27 cellular contexts compared by ENCODE assay signal in the genomic region with DNA sequence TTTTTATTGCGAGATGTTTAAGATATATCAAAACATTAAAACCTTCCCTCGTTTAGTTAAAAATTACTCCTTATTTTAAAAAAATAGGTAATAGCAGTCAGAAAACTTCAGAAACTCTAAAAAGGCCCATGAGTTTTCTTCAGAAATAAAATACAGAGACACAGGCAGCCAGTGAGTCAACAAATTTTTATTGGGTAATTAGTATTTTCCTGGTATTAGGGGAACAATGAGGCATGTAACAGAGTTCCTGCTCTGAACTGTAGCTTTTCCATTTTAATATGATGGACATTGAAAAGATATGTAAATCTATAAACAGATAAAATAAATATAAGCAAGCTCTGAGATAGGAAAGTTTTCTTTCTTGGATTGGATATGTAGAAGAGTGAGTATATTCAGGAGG. TPM values are rescaled to one million over a fixed set of nuclear protein-coding genes. Genes with fewer than 3 reads are reported as not detected.
DNase-seq lines count a peak whose midpoint lies in the region; ATAC-seq, FAIRE-seq and TF ChIP-seq lines count a peak whose summit lies in the region.
"Had no signal": no experiment of that assay in that cellular context is flagged by ENCODE, and none has a peak within 500 bp of the region (broad histone marks: within the 10 kb centered on the region; RNA-seq: fewer than 3 reads in every experiment).

No MANE protein-coding gene starts in this region.

- peak overlapping the region; percentile 84 for H2BK120ac ChIP-seq in IMR-90 (ENCODE audit: low read depth, low read length)

- no peaks in the 10 kb centered on the region for H3K27me3 ChIP-seq in IMR-90 (ENCODE audit: control insufficient read depth, insufficient read depth, low read length)
- peaks cover 3% of the 10 kb centered on the region; the same call in 1 of the 2 replicates for H3K27me3 ChIP-seq in BE2C
- no peaks in the 10 kb centered on the region for H3K27me3 ChIP-seq in colonic mucosa

- H3K18ac ChIP-seq in IMR-90 (ENCODE audit: low read depth, low read length) = peak overlapping the region; percentile 91; the same call in 1 of the 2 replicates

- H3K9me3 ChIP-seq in A549 (peaks cover 4% of the 10 kb centered on the region; the same call in 1 of the 3 replicates), IMR-90 (ENCODE audit: control insufficient read depth, insufficient read depth, low read length) (no peaks in the 10 kb centered on the region), BE2C (no peaks in the 10 kb centered on the region), colonic mucosa (no peaks in the 10 kb centered on the region)
- H3K9me3 ChIP-seq: left ventricle myocardium inferior, transverse colon had no signal

- H3K27ac Mint-ChIP-seq in mesothelial cell of epicardium = peak overlapping the region; percentile 59
- H3K27ac Mint-ChIP-seq in T-helper 2 cell treated with Interferon-gamma antibody and Interleukin-4, amounts not matched to agents 5 μg/mL and 100 μg/mL, for 36 hours = no peak overlapping the region
- H3K27ac Mint-ChIP-seq: activated T-helper 1 cell treated with anti-CD3 and anti-CD28 coated beads, Interleukin-12 subunit alpha, Interleukin-12 subunit beta, Interleukin-2, Interleukin-4 antibody, amounts not matched to agents 30 ng/mL and 10 ng/mL and 1 ng/mL, durations not matched to agents 14 hours and 24 hours and 36 hours; CD8-positive, alpha-beta T cell; endodermal cell; stimulated activated memory B cell treated with anti-CD40 and anti-IgM and Interleukin-4, amounts not matched to agents 10 μg/mL and 1 μg/mL and 100 μg/mL, for 72 hours; T-helper 1 cell treated with Interleukin-12 subunit alpha and Interleukin-12 subunit beta and Interleukin-4 antibody, amounts not matched to agents 30 μg/mL and 1 μg/mL, for 36 hours; WTC11 had no signal

- peaks cover 38% of the 10 kb centered on the region for H3K4me1 ChIP-seq in A549
- peaks cover 4% of the 10 kb centered on the region for H3K4me1 ChIP-seq in IMR-90 (ENCODE audit: control insufficient read depth, insufficient read depth, low read length)
- H3K4me1 ChIP-seq in BE2C = no peaks in the 10 kb centered on the region
- H3K4me1 ChIP-seq in colonic mucosa = no peaks in the 10 kb centered on the region
- H3K4me1 ChIP-seq: left ventricle myocardium inferior, transverse colon had no signal

- peak overlapping the region; percentile 63 for H2BK5ac ChIP-seq in IMR-90 (ENCODE audit: low read depth, low read length, poor library complexity, severe bottlenecking)

- H2BK20ac ChIP-seq in IMR-90 (ENCODE audit: low read depth, low read length) = peak overlapping the region; percentile 67; the same call in 1 of the 2 replicates

- H3K4ac ChIP-seq in IMR-90 (ENCODE audit: low read depth, low read length) = peak overlapping the region; percentile 55; the same call in 1 of the 2 replicates

- 75% methylated on average over 2 of the region's 2 CpGs for WGBS in A549 (ENCODE audit: missing lambda C conversion rate)
- WGBS in IMR-90 (ENCODE audit: extremely low coverage in 2 of 2, insufficient read length in 1 of 2), 2 experiments = no CpG with 5 or more reads among the region's 2 CpGs

- TF ChIP-seq CTCF in A549 (IDR thresholded peaks at IDR 0.05) (no peak), IMR-90 (conservative IDR thresholded peaks at IDR 0.05; ENCODE audit: low read depth, low read length) (no peak), mesothelial cell of epicardium (IDR thresholded peaks at IDR 0.05; ENCODE audit: unreplicated experiment) (no peak), BE2C (IDR thresholded peaks at IDR 0.05; ENCODE audit: low read depth, low read length) (no peak), colonic mucosa (IDR thresholded peaks at IDR 0.05) (no peak)

- peak in 1 of 2 experiments; percentile 36; a peak in 2 of 6 replicates for ATAC-seq in A549
- peak; percentile 22 for ATAC-seq in IMR-90 (ENCODE audit: low read depth)
- ATAC-seq in HG02798 (IDR thresholded peaks at IDR 0.05; ENCODE audit: poor library complexity, unreplicated experiment) = no peak
- ATAC-seq: CD8-positive, alpha-beta T cell; Right ventricle myocardium inferior; stimulated activated memory B cell treated with anti-CD40 and anti-IgM and Interleukin-4, amounts not matched to agents 10 μg/mL and 1 μg/mL and 100 μg/mL, for 72 hours; WTC11 had no signal

- H3K4me2 ChIP-seq in A549 (peak overlapping the region; percentile 46), IMR-90 (ENCODE audit: low read depth, low read length) (no peak overlapping the region; the same call in 1 of the 2 replicates)

- no peak for TF ChIP-seq EP300 in A549 (IDR thresholded peaks at IDR 0.05)

- H2AK9ac ChIP-seq in IMR-90 (replicated peaks; ENCODE audit: low read depth, low read length, poor library complexity) = no peak overlapping the region

- in situ Hi-C loops in IMR-90 (cut with MboI; ENCODE audit: low sequenced_read_pairs) = no loop called here

- H3K27ac ChIP-seq in A549 (peak overlapping the region; percentile 47 to 75), IMR-90 (ENCODE audit: insufficient read depth, low read length) (no peak overlapping the region), colonic mucosa (no peak overlapping the region)
- H3K27ac ChIP-seq: left ventricle myocardium inferior, transverse colon had no signal

- CTCF ChIA-PET in A549 (lab: Yijun Ruan, JAX) (no interaction called here), IMR-90 (lab: Yijun Ruan, JAX) (interaction anchor here (0.6 to 0.7 kb wide), 2 partner anchors 147 to 631 kb away, joined by 3 to 4 read pairs; no protein-coding TSS in a partner anchor)

- H2AK5ac ChIP-seq in IMR-90 (ENCODE audit: low read depth, low read length) = no peak overlapping the region

- H3K36me3 ChIP-seq in IMR-90 (ENCODE audit: control insufficient read depth, insufficient read depth, low read length) = no peaks in the 10 kb centered on the region
- no peaks in the 10 kb centered on the region for H3K36me3 ChIP-seq in BE2C
- H3K36me3 ChIP-seq in colonic mucosa = no peaks in the 10 kb centered on the region
- H3K36me3 ChIP-seq: left ventricle myocardium inferior, transverse colon had no signal

- H4K20me1 ChIP-seq in IMR-90 (ENCODE audit: insufficient read depth, low read length) = no peaks in the 10 kb centered on the region

- dilution Hi-C loops in IMR-90 (cut with HindIII; ENCODE audit: low sequenced_read_pairs, unreplicated experiment) = no loop called here

- H4K8ac ChIP-seq in IMR-90 (ENCODE audit: low read depth in 2 of 2, low read length in 2 of 2) = peak overlapping the region; percentile 44 to 59; a peak in 3 of 4 replicates

- no peak for TF ChIP-seq POLR2A in A549 (IDR thresholded peaks at IDR 0.05; ENCODE audit: low read length)
- TF ChIP-seq POLR2A in IMR-90 (IDR thresholded peaks at IDR 0.05; ENCODE audit: low read depth, low read length) = no peak

- no peak overlapping the region for H4K5ac ChIP-seq in IMR-90 (ENCODE audit: low read depth, low read length)

- H3K4me1 Mint-ChIP-seq in mesothelial cell of epicardium = peaks cover 17% of the 10 kb centered on the region
- H3K4me1 Mint-ChIP-seq in T-helper 2 cell treated with Interferon-gamma antibody and Interleukin-4, amounts not matched to agents 5 μg/mL and 100 μg/mL, for 36 hours (ENCODE audit: low read depth) = peaks cover 5% of the 10 kb centered on the region
- H3K4me1 Mint-ChIP-seq: central memory CD8-positive, alpha-beta T cell; endodermal cell had no signal

- peaks cover 6% of the 10 kb centered on the region for H3K27me3 Mint-ChIP-seq in mesothelial cell of epicardium (ENCODE audit: low read depth)
- peaks cover 57% of the 10 kb centered on the region for H3K27me3 Mint-ChIP-seq in T-helper 2 cell treated with Interferon-gamma antibody and Interleukin-4, amounts not matched to agents 5 μg/mL and 100 μg/mL, for 36 hours (ENCODE audit: low read depth)

- H2BK15ac ChIP-seq in IMR-90 (ENCODE audit: low read depth, low read length) = no peak overlapping the region

- no peak for DNase-seq in A549 (ENCODE audit: low read depth in 1 of 2, low spot score in 1 of 2)
- DNase-seq in IMR-90 = no peak
- DNase-seq in dermis blood vessel endothelial cell = peak; percentile 42
- no peak for DNase-seq in mesothelial cell of epicardium (ENCODE audit: low spot score in 2 of 2, unreplicated experiment in 2 of 2)
- DNase-seq in BE2C = no peak
- DNase-seq in T-helper 2 cell treated with Interferon-gamma antibody and Interleukin-4, amounts not matched to agents 5 μg/mL and 100 μg/mL, for 36 hours (ENCODE audit: low spot score) = no peak
- no peak for DNase-seq in colonic mucosa
- DNase-seq: activated CD8-positive, alpha-beta memory T cell treated with anti-CD3 and anti-CD28 coated beads for 24 hours; CD8-positive, alpha-beta T cell; DMS79 treated with DMSO at 0.1 percent for 48 hours; endodermal cell; left ventricle myocardium inferior; MM.1S; NCI-H187; NCI-H446 treated with DMSO at 0.1 percent for 48 hours; posterior cingulate gyrus; stimulated activated CD4-positive, alpha-beta T cell treated with anti-CD3 and anti-CD28 coated beads, Interleukin-12 subunit alpha, Interleukin-12 subunit beta, amount 100 ng/mL, for 4 hours; transverse colon had no signal

- peak overlapping the region; percentile 61; the same call in 1 of the 2 replicates for H3K23ac ChIP-seq in IMR-90 (ENCODE audit: low read depth, low read length)

- TF ChIP-seq RAD21 in A549 (conservative IDR thresholded peaks at IDR 0.05 in 1 of 2, IDR thresholded peaks at IDR 0.05 in 1 of 2) = no peak
- TF ChIP-seq RAD21 in IMR-90 (IDR thresholded peaks at IDR 0.05; ENCODE audit: low read length) = no peak

- FAIRE-seq in A549 (lab: Jason Lieb, UNC) = no peak
- FAIRE-seq: A204.1, GM19239 had no signal

- H3K9ac ChIP-seq in IMR-90 (ENCODE audit: low read depth, low read length) = no peak overlapping the region
- H3K9ac ChIP-seq in colonic mucosa (ENCODE audit: low read depth in 2 of 2, low read length in 2 of 2) = no peak overlapping the region

- H3K56ac ChIP-seq in IMR-90 (ENCODE audit: extremely low read depth, insufficient read depth, low read length) = peak overlapping the region; percentile 64; the same call in 1 of the 2 replicates

- no peaks in the 10 kb centered on the region for H3K36me3 Mint-ChIP-seq in mesothelial cell of epicardium
- no peaks in the 10 kb centered on the region for H3K36me3 Mint-ChIP-seq in T-helper 2 cell treated with Interferon-gamma antibody and Interleukin-4, amounts not matched to agents 5 μg/mL and 100 μg/mL, for 36 hours (ENCODE audit: low read depth)
- H3K36me3 Mint-ChIP-seq: CD8-positive, alpha-beta T cell; stimulated activated memory B cell treated with anti-CD40 and anti-IgM and Interleukin-4, amounts not matched to agents 10 μg/mL and 1 μg/mL and 100 μg/mL, for 72 hours had no signal

- no peaks in the 10 kb centered on the region for H3K79me1 ChIP-seq in IMR-90 (ENCODE audit: low read depth in 1 of 2, low read length in 2 of 2)

- H3K9me3 Mint-ChIP-seq in mesothelial cell of epicardium = peaks cover 22% of the 10 kb centered on the region
- no peaks in the 10 kb centered on the region for H3K9me3 Mint-ChIP-seq in T-helper 2 cell treated with Interferon-gamma antibody and Interleukin-4, amounts not matched to agents 5 μg/mL and 100 μg/mL, for 36 hours
- H3K9me3 Mint-ChIP-seq: activated T-helper 1 cell treated with anti-CD3 and anti-CD28 coated beads, Interleukin-12 subunit alpha, Interleukin-12 subunit beta, Interleukin-2, Interleukin-4 antibody, amounts not matched to agents 30 ng/mL and 10 ng/mL and 1 ng/mL, durations not matched to agents 14 hours and 24 hours and 36 hours; CD8-positive, alpha-beta T cell; central memory CD8-positive, alpha-beta T cell; endodermal cell; T-helper 1 cell treated with Interleukin-12 subunit alpha and Interleukin-12 subunit beta and Interleukin-4 antibody, amounts not matched to agents 30 μg/mL and 1 μg/mL, for 36 hours had no signal

- no peak overlapping the region; the same call in 1 of the 2 replicates for H3K14ac ChIP-seq in IMR-90 (replicated peaks; ENCODE audit: low read depth, low read length)

- no peak overlapping the region for H2AFZ ChIP-seq in IMR-90 (replicated peaks; ENCODE audit: low read length, poor library complexity)

- no TSS peak for BruUV-seq in IMR-90 (replicated peaks; lab: Mats Ljungman, UMichigan)

- no peak overlapping the region for H3K4me3 Mint-ChIP-seq in mesothelial cell of epicardium
- no peak overlapping the region for H3K4me3 Mint-ChIP-seq in T-helper 2 cell treated with Interferon-gamma antibody and Interleukin-4, amounts not matched to agents 5 μg/mL and 100 μg/mL, for 36 hours
- H3K4me3 Mint-ChIP-seq: activated T-helper 1 cell treated with anti-CD3 and anti-CD28 coated beads, Interleukin-12 subunit alpha, Interleukin-12 subunit beta, Interleukin-2, Interleukin-4 antibody, amounts not matched to agents 30 ng/mL and 10 ng/mL and 1 ng/mL, durations not matched to agents 14 hours and 24 hours and 36 hours; CD8-positive, alpha-beta T cell; central memory CD8-positive, alpha-beta T cell; endodermal cell; stimulated activated memory B cell treated with anti-CD40 and anti-IgM and Interleukin-4, amounts not matched to agents 10 μg/mL and 1 μg/mL and 100 μg/mL, for 72 hours; T-helper 1 cell treated with Interleukin-12 subunit alpha and Interleukin-12 subunit beta and Interleukin-4 antibody, amounts not matched to agents 30 μg/mL and 1 μg/mL, for 36 hours; WTC11 had no signal

- intact Hi-C loops in IMR-90 (cut with micrococcal nuclease) (no loop called here), colonic mucosa (cut with DNase I) (no loop called here)

- H3K9me1 ChIP-seq in IMR-90 (ENCODE audit: insufficient read depth, low read length) = no peaks in the 10 kb centered on the region

- POLR2A ChIA-PET in A549 (lab: Yijun Ruan, JAX) = no interaction called here
- POLR2A ChIA-PET in IMR-90 (lab: Charles Lee; ENCODE audit: unreplicated experiment) = no interaction called here

- 0 out of 2 replicates have a peak overlapping the region, but pooled peaks have one; percentile 29 for H4K91ac ChIP-seq in IMR-90 (ENCODE audit: insufficient read depth, low read depth, low read length)

- no peak overlapping the region for H3K4me3 ChIP-seq in A549
- H3K4me3 ChIP-seq in IMR-90 (ENCODE audit: insufficient read depth, low read depth, low read length) = no peak overlapping the region
- no peak overlapping the region for H3K4me3 ChIP-seq in BE2C (ENCODE audit: low read depth, low read length)
- no peak overlapping the region for H3K4me3 ChIP-seq in colonic mucosa
- H3K4me3 ChIP-seq: left ventricle myocardium inferior, transverse colon had no signal

RNA-seq across cellular contexts. Expression of a gene that starts 0.4 kb away (rescaled TPM):
- polyA plus RNA-seq in A549 (2011; rRNA removed) = not detected in 2 replicates
- not detected in 2 replicates for polyA plus RNA-seq in A549 (2012; cell fraction: cytosol; rRNA removed)
- not detected in 2 replicates for polyA plus RNA-seq in A549 (2012; cell fraction: nucleus; rRNA removed)
- not detected in 3 replicates for polyA plus RNA-seq in A549 (2017; fragmentation: RNase III; extraction: RNeasy Plus Mini Kit Qiagen cat#74134 plus additional on column Dnase treatment)
- not detected in 2 replicates for polyA minus RNA-seq in A549 (2011; rRNA and poly(A)+ RNA removed)
- total RNA-seq in IMR-90 (2012; rRNA removed) = not detected in 2 replicates
- polyA plus RNA-seq in IMR-90 (2012; rRNA removed) = not detected in 2 replicates
- polyA plus RNA-seq in IMR-90 (2012; cell fraction: cytosol; rRNA removed) = not detected in 2 replicates
- polyA plus RNA-seq in IMR-90 (2012; cell fraction: nucleus; rRNA removed; ENCODE audit: low replicate concordance) = not detected in 2 replicates
- total RNA-seq in dermis blood vessel endothelial cell = under 0.01 TPM in 1 of 2 replicates, not detected in the other
- not detected in 3 replicates for total RNA-seq in mesothelial cell of epicardium
- polyA plus RNA-seq in BE2C (2012; ENCODE audit: insufficient read depth, insufficient read length, low read depth) = 0.23 TPM
- not detected for total RNA-seq in colonic mucosa
- total RNA-seq: activated T-helper 1 cell treated with anti-CD3 and anti-CD28 coated beads, Interleukin-12 subunit alpha, Interleukin-12 subunit beta, Interleukin-2, Interleukin-4 antibody, amounts not matched to agents 30 ng/mL and 10 ng/mL and 1 ng/mL, durations not matched to agents 14 hours and 24 hours and 36 hours; CD8-positive, alpha-beta T cell; endodermal cell; left ventricle myocardium inferior; Right ventricle myocardium inferior; transverse colon; WTC11 had no signal

RNA-seq across cellular contexts. Expression of a gene that starts 33.0 kb away (rescaled TPM):
- 0.27 and 0.44 TPM in 2 replicates for polyA plus RNA-seq in A549 (2011; rRNA removed)
- 0.21 TPM in 1 of 2 replicates, not detected in the other for polyA plus RNA-seq in A549 (2012; cell fraction: cytosol; rRNA removed)
- polyA plus RNA-seq in A549 (2012; cell fraction: nucleus; rRNA removed) = 0.25 and 0.51 TPM in 2 replicates
- polyA plus RNA-seq in A549 (2017; fragmentation: RNase III; extraction: RNeasy Plus Mini Kit Qiagen cat#74134 plus additional on column Dnase treatment) = 0.17 TPM in 1 of 3 replicates, not detected in the others
- polyA minus RNA-seq in A549 (2011; rRNA and poly(A)+ RNA removed) = not detected in 2 replicates
- 0.28 TPM in 1 of 2 replicates, not detected in the other for total RNA-seq in IMR-90 (2012; rRNA removed)
- 0.29 and 0.44 TPM in 2 replicates for polyA plus RNA-seq in IMR-90 (2012; rRNA removed)
- polyA plus RNA-seq in IMR-90 (2012; cell fraction: cytosol; rRNA removed) = not detected in 2 replicates
- 0.67 and 3.9 TPM in 2 replicates for polyA plus RNA-seq in IMR-90 (2012; cell fraction: nucleus; rRNA removed; ENCODE audit: low replicate concordance)
- 0.19 TPM in 1 of 2 replicates, not detected in the other for total RNA-seq in dermis blood vessel endothelial cell
- 0.70 to 1.5 TPM (median 1.1 TPM) in 3 replicates for total RNA-seq in mesothelial cell of epicardium
- polyA plus RNA-seq in BE2C (2012; ENCODE audit: insufficient read depth, insufficient read length, low read depth) = 2.9 TPM
- 1 to 10 TPM; 1.8 TPM for total RNA-seq in colonic mucosa

Comparison
In these comparisons a context has a peak if more than half of its experiments do, and no peak if none do; other contexts are left out.
1. H3K27ac ChIP-seq: peak in A549 (2 of 2); none in IMR-90 (single experiment) and colonic mucosa (single experiment).